In the genomic region with DNA sequence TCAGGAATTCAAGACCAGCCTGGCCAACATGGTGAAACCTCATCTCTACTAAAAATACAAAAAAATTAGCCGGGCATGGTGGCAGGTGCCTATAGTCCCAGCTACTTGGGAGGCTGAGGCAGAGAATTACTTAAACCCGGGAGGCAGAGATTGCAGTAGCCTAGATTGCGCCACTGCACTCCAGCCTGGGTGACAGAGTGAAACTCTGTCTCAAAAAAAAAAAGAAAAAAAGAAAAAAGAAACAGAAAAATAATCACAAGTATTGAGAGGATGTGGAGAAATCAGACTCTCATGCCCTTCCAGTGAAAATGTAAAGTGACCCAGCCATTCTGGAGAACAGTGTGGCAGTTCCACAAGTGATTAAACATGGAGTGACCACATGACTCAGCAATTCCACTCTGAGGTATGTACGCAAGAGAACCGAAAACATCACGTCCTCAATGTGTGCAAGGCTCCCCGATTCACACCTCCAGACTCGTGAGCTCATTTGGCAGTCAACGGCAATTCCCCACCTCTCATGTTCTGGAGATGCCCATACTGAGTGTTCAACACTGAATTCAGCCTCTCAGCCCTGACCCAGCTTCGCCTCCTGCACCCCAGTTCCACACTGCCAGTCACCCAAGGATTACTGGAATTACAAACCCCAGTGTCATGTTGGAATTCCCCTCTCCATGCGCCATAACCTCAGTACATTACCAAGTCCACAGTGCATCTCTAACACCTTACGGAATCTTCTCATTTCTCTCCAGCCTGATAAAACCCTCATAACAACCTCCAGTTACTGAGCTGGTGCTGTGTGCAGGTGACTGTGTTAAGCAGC, we compare ENCODE assay signal across 1 cellular context.
TF ChIP-seq lines count a peak whose summit lies in the region.

No MANE protein-coding gene starts in this region.

TF ChIP-seq in GM12878, 131 proteins besides CTCF, POLR2A, EP300 and RAD21 (continued from another document):
- TF ChIP-seq, protein P1, sequence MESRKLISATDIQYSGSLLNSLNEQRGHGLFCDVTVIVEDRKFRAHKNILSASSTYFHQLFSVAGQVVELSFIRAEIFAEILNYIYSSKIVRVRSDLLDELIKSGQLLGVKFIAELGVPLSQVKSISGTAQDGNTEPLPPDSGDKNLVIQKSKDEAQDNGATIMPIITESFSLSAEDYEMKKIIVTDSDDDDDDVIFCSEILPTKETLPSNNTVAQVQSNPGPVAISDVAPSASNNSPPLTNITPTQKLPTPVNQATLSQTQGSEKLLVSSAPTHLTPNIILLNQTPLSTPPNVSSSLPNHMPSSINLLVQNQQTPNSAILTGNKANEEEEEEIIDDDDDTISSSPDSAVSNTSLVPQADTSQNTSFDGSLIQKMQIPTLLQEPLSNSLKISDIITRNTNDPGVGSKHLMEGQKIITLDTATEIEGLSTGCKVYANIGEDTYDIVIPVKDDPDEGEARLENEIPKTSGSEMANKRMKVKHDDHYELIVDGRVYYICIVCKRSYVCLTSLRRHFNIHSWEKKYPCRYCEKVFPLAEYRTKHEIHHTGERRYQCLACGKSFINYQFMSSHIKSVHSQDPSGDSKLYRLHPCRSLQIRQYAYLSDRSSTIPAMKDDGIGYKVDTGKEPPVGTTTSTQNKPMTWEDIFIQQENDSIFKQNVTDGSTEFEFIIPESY (IDR thresholded peaks at IDR 0.05) = no peak
- TF ChIP-seq, protein P2, sequence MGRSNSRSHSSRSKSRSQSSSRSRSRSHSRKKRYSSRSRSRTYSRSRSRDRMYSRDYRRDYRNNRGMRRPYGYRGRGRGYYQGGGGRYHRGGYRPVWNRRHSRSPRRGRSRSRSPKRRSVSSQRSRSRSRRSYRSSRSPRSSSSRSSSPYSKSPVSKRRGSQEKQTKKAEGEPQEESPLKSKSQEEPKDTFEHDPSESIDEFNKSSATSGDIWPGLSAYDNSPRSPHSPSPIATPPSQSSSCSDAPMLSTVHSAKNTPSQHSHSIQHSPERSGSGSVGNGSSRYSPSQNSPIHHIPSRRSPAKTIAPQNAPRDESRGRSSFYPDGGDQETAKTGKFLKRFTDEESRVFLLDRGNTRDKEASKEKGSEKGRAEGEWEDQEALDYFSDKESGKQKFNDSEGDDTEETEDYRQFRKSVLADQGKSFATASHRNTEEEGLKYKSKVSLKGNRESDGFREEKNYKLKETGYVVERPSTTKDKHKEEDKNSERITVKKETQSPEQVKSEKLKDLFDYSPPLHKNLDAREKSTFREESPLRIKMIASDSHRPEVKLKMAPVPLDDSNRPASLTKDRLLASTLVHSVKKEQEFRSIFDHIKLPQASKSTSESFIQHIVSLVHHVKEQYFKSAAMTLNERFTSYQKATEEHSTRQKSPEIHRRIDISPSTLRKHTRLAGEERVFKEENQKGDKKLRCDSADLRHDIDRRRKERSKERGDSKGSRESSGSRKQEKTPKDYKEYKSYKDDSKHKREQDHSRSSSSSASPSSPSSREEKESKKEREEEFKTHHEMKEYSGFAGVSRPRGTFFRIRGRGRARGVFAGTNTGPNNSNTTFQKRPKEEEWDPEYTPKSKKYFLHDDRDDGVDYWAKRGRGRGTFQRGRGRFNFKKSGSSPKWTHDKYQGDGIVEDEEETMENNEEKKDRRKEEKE (IDR thresholded peaks at IDR 0.05) = no peak
- TF ChIP-seq BMI1 (IDR thresholded peaks at IDR 0.05; ENCODE audit: borderline replicate concordance) (0 out of 2 replicates have a peak, but pooled peaks have one; percentile 31), JUNB (IDR thresholded peaks at IDR 0.05) (peak; percentile 52; the same call in 1 of the 2 replicates), CHD4 (IDR thresholded peaks at IDR 0.05) (no peak), STAT3 (IDR thresholded peaks at IDR 0.05; ENCODE audit: low read depth, low read length) (no peak)
- TF ChIP-seq, protein P3, sequence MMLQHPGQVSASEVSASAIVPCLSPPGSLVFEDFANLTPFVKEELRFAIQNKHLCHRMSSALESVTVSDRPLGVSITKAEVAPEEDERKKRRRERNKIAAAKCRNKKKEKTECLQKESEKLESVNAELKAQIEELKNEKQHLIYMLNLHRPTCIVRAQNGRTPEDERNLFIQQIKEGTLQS (IDR thresholded peaks at IDR 0.05; ENCODE audit: borderline replicate concordance, extremely low read depth, low read depth, low read length) = no peak
- TF ChIP-seq, protein P4, sequence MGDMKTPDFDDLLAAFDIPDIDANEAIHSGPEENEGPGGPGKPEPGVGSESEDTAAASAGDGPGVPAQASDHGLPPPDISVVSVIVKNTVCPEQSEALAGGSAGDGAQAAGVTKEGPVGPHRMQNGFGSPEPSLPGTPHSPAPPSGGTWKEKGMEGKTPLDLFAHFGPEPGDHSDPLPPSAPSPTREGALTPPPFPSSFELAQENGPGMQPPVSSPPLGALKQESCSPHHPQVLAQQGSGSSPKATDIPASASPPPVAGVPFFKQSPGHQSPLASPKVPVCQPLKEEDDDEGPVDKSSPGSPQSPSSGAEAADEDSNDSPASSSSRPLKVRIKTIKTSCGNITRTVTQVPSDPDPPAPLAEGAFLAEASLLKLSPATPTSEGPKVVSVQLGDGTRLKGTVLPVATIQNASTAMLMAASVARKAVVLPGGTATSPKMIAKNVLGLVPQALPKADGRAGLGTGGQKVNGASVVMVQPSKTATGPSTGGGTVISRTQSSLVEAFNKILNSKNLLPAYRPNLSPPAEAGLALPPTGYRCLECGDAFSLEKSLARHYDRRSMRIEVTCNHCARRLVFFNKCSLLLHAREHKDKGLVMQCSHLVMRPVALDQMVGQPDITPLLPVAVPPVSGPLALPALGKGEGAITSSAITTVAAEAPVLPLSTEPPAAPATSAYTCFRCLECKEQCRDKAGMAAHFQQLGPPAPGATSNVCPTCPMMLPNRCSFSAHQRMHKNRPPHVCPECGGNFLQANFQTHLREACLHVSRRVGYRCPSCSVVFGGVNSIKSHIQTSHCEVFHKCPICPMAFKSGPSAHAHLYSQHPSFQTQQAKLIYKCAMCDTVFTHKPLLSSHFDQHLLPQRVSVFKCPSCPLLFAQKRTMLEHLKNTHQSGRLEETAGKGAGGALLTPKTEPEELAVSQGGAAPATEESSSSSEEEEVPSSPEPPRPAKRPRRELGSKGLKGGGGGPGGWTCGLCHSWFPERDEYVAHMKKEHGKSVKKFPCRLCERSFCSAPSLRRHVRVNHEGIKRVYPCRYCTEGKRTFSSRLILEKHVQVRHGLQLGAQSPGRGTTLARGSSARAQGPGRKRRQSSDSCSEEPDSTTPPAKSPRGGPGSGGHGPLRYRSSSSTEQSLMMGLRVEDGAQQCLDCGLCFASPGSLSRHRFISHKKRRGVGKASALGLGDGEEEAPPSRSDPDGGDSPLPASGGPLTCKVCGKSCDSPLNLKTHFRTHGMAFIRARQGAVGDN (IDR thresholded peaks at IDR 0.05) = 0 out of 2 replicates have a peak, but pooled peaks have one; percentile 34
